1 cellular context compared by ENCODE assay signal in genomic region chr15:94829887-94830884, GRCh38.
TF ChIP-seq lines count a peak whose summit lies in the region.

No MANE protein-coding gene starts in this region.

TF ChIP-seq in WTC11, 78 proteins besides CTCF, POLR2A, EP300 and RAD21:
- no peak for TF ChIP-seq ZNF425 (CRISPR knock-in tag; conservative IDR thresholded peaks at IDR 0.05)
- TF ChIP-seq ZNF512 (CRISPR knock-in tag; IDR thresholded peaks at IDR 0.05; ENCODE audit: borderline replicate concordance) = no peak
- no peak for TF ChIP-seq CDX4 (CRISPR knock-in tag; IDR thresholded peaks at IDR 0.05; ENCODE audit: borderline replicate concordance)
- TF ChIP-seq USF1 (CRISPR knock-in tag; IDR thresholded peaks at IDR 0.05) = no peak
- TF ChIP-seq MAX (CRISPR knock-in tag; IDR thresholded peaks at IDR 0.05) = no peak
